22 cellular contexts compared by ENCODE assay signal in genomic region chr2:38427936-38428335, GRCh38.
"Had no signal": no experiment of that assay in that cellular context is flagged by ENCODE, and none has a peak within 500 bp of the region (broad histone marks: within the 10 kb centered on the region; RNA-seq: fewer than 3 reads in every experiment).

No MANE protein-coding gene starts in this region.

- H3K36me3 ChIP-seq: left lung, right lobe of liver, stomach, suprapubic skin, vagina had no signal

- H3K36me3 Mint-ChIP-seq: activated naive CD4-positive, alpha-beta T cell treated with anti-CD3 and anti-CD28 coated beads, Interleukin-2, amount 50 U/mL, for 24 hours; brain; naive thymus-derived CD4-positive, alpha-beta T cell; stimulated activated memory B cell treated with anti-CD40 and anti-IgM and Interleukin-4, amounts not matched to agents 10 μg/mL and 1 μg/mL and 100 μg/mL, for 72 hours had no signal

- H3K4me3 ChIP-seq: left lung, right lobe of liver, skin epidermis, stomach, suprapubic skin, vagina had no signal

- H3K4me1 Mint-ChIP-seq: activated naive CD4-positive, alpha-beta T cell treated with anti-CD3 and anti-CD28 coated beads, Interleukin-2, amount 50 U/mL, for 24 hours; naive thymus-derived CD4-positive, alpha-beta T cell; stimulated activated memory B cell treated with anti-CD40 and anti-IgM and Interleukin-4, amounts not matched to agents 10 μg/mL and 1 μg/mL and 100 μg/mL, for 72 hours had no signal

- ATAC-seq: left lung; naive thymus-derived CD4-positive, alpha-beta T cell; right lobe of liver; stimulated activated memory B cell treated with anti-CD40 and anti-IgM and Interleukin-4, amounts not matched to agents 10 μg/mL and 1 μg/mL and 100 μg/mL, for 72 hours had no signal

- H3K9me3 ChIP-seq: left lung, right lobe of liver, stomach, suprapubic skin, vagina had no signal

- H3K27me3 ChIP-seq: left lung, right lobe of liver, stomach, suprapubic skin, vagina had no signal

- H3K27ac Mint-ChIP-seq: activated naive CD4-positive, alpha-beta T cell treated with anti-CD3 and anti-CD28 coated beads, Interleukin-2, amount 50 U/mL, for 24 hours; dendritic cell treated with granulocyte-macrophage colony-stimulating factor and Interleukin-4, amounts not matched to agents 40 ng/mL and 50 ng/mL, for 4 days; naive thymus-derived CD4-positive, alpha-beta T cell; stimulated activated memory B cell treated with anti-CD40 and anti-IgM and Interleukin-4, amounts not matched to agents 10 μg/mL and 1 μg/mL and 100 μg/mL, for 72 hours had no signal

- H3K4me3 Mint-ChIP-seq: activated naive CD4-positive, alpha-beta T cell treated with anti-CD3 and anti-CD28 coated beads, Interleukin-2, amount 50 U/mL, for 24 hours; brain; dendritic cell treated with granulocyte-macrophage colony-stimulating factor and Interleukin-4, amounts not matched to agents 40 ng/mL and 50 ng/mL, for 4 days; neural crest cell; stimulated activated memory B cell treated with anti-CD40 and anti-IgM and Interleukin-4, amounts not matched to agents 10 μg/mL and 1 μg/mL and 100 μg/mL, for 72 hours had no signal

- H3K27me3 Mint-ChIP-seq: activated naive CD4-positive, alpha-beta T cell treated with anti-CD3 and anti-CD28 coated beads, Interleukin-2, amount 50 U/mL, for 24 hours had no signal

- DNase-seq: activated CD4-positive, alpha-beta T cell treated with anti-CD3 and anti-CD28 coated beads for 1 hour; activated gamma-delta T cell treated with Interleukin-2 at 50 U/mL for 16 hours; activated T-cell treated with anti-CD3 and anti-CD28 coated beads, Interleukin-2, amount 50 U/mL, for 1 hour; anterior cingulate cortex; effector CD4-positive, alpha-beta T cell; erythroblast; foreskin fibroblast; kidney glomerular epithelial cell; left lung; naive thymus-derived CD4-positive, alpha-beta T cell; occipital lobe; right lobe of liver; stomach; trophoblast cell had no signal

- H3K4me1 ChIP-seq: left lung had no signal

- H3K27ac ChIP-seq: left lung, right lobe of liver, skin epidermis, suprapubic skin, vagina had no signal
